Comparison of ENCODE assay signal across 11 cellular contexts in the genomic region with DNA sequence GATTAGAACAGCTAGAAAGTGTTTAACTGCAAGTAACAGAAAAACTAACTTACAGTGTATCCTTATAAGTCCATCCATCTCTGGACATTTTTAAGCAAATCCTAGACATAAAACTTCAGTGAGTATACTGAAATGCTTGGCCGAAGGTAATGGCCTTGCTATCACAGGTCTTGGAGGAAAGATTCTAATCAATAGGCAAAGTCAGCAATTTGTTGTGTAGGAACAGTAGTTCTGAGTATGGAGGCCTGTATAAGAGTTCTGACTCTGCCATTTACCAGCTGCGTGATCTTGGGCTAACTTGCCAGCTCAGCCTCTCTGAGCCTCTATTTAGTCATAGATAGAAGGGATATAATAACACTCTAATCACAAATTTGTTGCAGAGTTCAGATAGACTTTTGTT.
"Had no signal": no experiment of that assay in that cellular context is flagged by ENCODE, and none has a peak within 500 bp of the region (broad histone marks: within the 10 kb centered on the region; RNA-seq: fewer than 3 reads in every experiment).

No MANE protein-coding gene starts in this region.

- H3K4me3 ChIP-seq: GM23248, GM23338, HAP-1 had no signal

- H3K9me3 ChIP-seq: HAP-1 had no signal

- H2AFZ ChIP-seq: GM23248, GM23338 had no signal

- H3K36me3 ChIP-seq: HAP-1 had no signal

- H3K4me1 ChIP-seq: HAP-1 had no signal

- H3K9ac ChIP-seq: GM23248 had no signal

- FAIRE-seq: H1, H54 had no signal

- H3K4me2 ChIP-seq: GM23338 had no signal

- DNase-seq: GM23248, GOT3, H7, H9, HCEC 1CT, HFFc6 had no signal

- H3K27ac ChIP-seq: GM23248 had no signal

- ATAC-seq: GM23338, HCT116 had no signal
